ENCODE assay signal across 8 cellular contexts in the genomic region with DNA sequence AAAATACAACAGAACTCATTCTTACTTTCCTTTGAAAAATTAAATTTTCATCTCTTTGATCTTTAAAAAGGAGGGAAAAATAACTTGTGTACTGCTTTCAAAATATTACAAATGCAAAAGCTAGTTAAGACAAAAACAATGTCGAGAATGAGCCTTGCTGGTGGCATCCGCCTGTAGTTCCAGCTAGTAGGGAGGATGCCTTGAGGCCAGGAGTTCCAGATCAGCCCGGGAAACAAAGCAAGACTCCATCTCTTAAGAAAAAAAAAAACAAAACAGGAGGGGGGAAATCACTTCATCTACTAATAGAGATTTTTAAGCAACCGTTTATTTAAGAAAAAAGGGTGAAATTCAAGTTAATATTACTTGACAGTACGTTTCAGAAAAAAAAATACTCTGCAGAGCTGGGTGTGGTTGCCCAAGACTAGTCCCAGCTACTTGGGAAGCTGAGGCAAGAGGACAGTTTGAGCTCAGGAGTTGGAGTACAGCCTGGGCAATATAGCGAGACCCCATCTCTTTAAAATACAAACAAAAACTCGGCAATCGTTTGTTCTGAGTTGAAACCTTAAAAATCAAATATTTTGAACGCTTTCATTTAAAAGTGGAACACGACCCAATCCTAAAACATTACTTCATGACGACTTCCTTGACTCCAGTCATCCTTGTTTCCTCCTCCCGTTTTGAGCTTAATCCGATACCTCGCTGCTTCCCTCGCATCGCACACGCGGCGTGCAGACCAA. TPM values are rescaled to one million over a fixed set of nuclear protein-coding genes. Genes with fewer than 3 reads are reported as not detected.
DNase-seq lines count a peak whose midpoint lies in the region; ATAC-seq and TF ChIP-seq lines count a peak whose summit lies in the region.

No MANE protein-coding gene starts in this region.

- H3K9me3 Mint-ChIP-seq in T-cell, result peaks cover 0 to 10% (median 6%) of the 10 kb centered on the region in 3 donors

- 2 to 10% methylated on average over 16 to 19 of the region's 19 CpGs for WGBS in gastroesophageal sphincter (ENCODE audit: low coverage in 1 of 2), 2 donors

- no peaks in the 10 kb centered on the region for H3K27me3 ChIP-seq in gastroesophageal sphincter

- peaks cover 52 to 58% (median 53%) of the 10 kb centered on the region in 3 donors for H3K4me1 Mint-ChIP-seq in T-cell

- peak; percentile 17 for DNase-seq in NCI-H524 treated with DMSO at 0.1 percent for 48 hours (lab: John Stamatoyannopoulos, UW)
- no peak for DNase-seq in NCI-H524 (lab: John Stamatoyannopoulos, UW)
- DNase-seq in T-cell, result no peak
- no peak for DNase-seq in GM19240 (ENCODE audit: insufficient read length, low spot score)
- DNase-seq in NCI-H2196 treated with DMSO at 0.1 percent for 48 hours (lab: John Stamatoyannopoulos, UW; ENCODE audit: unreplicated experiment), result no peak
- DNase-seq in LoVo (ENCODE audit: low spot score), result no peak

- TF ChIP-seq POLR2A in gastroesophageal sphincter (IDR thresholded peaks at IDR 0.05), result no peak

- H3K4me3 ChIP-seq in gastroesophageal sphincter, result peak overlapping the region; percentile 83 to 95
- H3K4me3 ChIP-seq in skin epidermis, result peak overlapping the region; percentile 80 to 95 (median 93)

- H3K4me1 ChIP-seq in gastroesophageal sphincter, result peaks cover 3 to 43% (median 7%) of the 10 kb centered on the region in 3 donors

- ATAC-seq in T-cell (replicated peaks in 1 of 4) (no peak), gastroesophageal sphincter (no peak)

- H3K36me3 ChIP-seq in gastroesophageal sphincter, result no peaks in the 10 kb centered on the region

- POLR2A ChIA-PET in T-cell (lab: Charles Lee), result interaction anchor here (0.6 to 1.6 kb wide), 8 partner anchors 55 to 835 kb away, joined by 3 to 7 read pairs (median 4); partner anchors contain the start of genes MIX23 (in 2 of the 2), FAM162A (in 1 of the 2) and WDR5B (in 1 of the 2)

- H3K27ac ChIP-seq in gastroesophageal sphincter (peak overlapping the region; percentile 96 to 99 (median 98)), skin epidermis (peak overlapping the region in 19 of 21 experiments; percentile 82 to 99 (median 95))

- H3K27me3 Mint-ChIP-seq in T-cell, result no peaks in the 10 kb centered on the region

- no peak for TF ChIP-seq EP300 in gastroesophageal sphincter (IDR thresholded peaks at IDR 0.05)

- no peak for TF ChIP-seq CTCF in gastroesophageal sphincter (IDR thresholded peaks at IDR 0.05)

- peak overlapping the region; percentile 82 to 87 (median 84) for H3K4me3 Mint-ChIP-seq in T-cell

- H3K27ac Mint-ChIP-seq in T-cell, result peak overlapping the region; percentile 87 to 89

- CTCF ChIA-PET in T-cell (lab: Charles Lee), result interaction anchor here (0.6 to 1.7 kb wide), 4 partner anchors 13 to 136 kb away, joined by 3 to 7 read pairs (median 4); partner anchors contain the start of gene FAM162A (in 1 of the 2)

- no peaks in the 10 kb centered on the region for H3K9me3 ChIP-seq in gastroesophageal sphincter

- peaks cover 24% of the 10 kb centered on the region for H3K36me3 Mint-ChIP-seq in T-cell

RNA-seq across cellular contexts. Expression of gene KPNA1, which starts 1.2 kb away (rescaled TPM):
- total RNA-seq in T-cell (10 to 100 TPM; 55.2 to 65.0 (median 57.5) TPM), gastroesophageal sphincter (10 to 100 TPM; 39.8 to 61.3 (median 41.3) TPM)

RNA-seq across cellular contexts. Expression of gene PARP9, which starts 50.5 kb away (rescaled TPM):
- total RNA-seq in T-cell, result 10 to 100 TPM; 20.2 to 43.0 (median 24.3) TPM
- 10 to 100 TPM; 21.0 to 28.6 (median 24.0) TPM for total RNA-seq in gastroesophageal sphincter

RNA-seq across cellular contexts. Expression of gene DTX3L, which starts 50.6 kb away (rescaled TPM):
- 10 to 100 TPM; 35.1 to 56.2 (median 49.8) TPM for total RNA-seq in T-cell
- total RNA-seq in gastroesophageal sphincter, result 10 to 100 TPM; 23.7 to 24.6 (median 24.2) TPM
